14 cellular contexts compared by ENCODE assay signal in genomic region chr7:51029586-51030230, GRCh38.
DNase-seq lines count a peak whose midpoint lies in the region; TF ChIP-seq lines count a peak whose summit lies in the region.
"Had no signal": no experiment of that assay in that cellular context is flagged by ENCODE, and none has a peak within 500 bp of the region (broad histone marks: within the 10 kb centered on the region; RNA-seq: fewer than 3 reads in every experiment).

No MANE protein-coding gene starts in this region.

- no peaks in the 10 kb centered on the region for H3K27me3 ChIP-seq in ACC112 (ENCODE audit: insufficient read depth, low read length)
- H3K27me3 ChIP-seq: pancreas had no signal

- H3K27ac ChIP-seq in ACC112 (ENCODE audit: low read depth, low read length), result peak overlapping the region; percentile 70

- no peak for TF ChIP-seq CTCF in foreskin fibroblast (IDR thresholded peaks at IDR 0.05; ENCODE audit: low read depth, low read length)

- no peaks in the 10 kb centered on the region for H3K36me3 ChIP-seq in ACC112 (ENCODE audit: insufficient read depth, low read length)

- in situ Hi-C loops in KBM-7 (cut with MboI; ENCODE audit: low pct_unique_long_range_greater_than_20kb, low sequenced_read_pairs), result no loop called here

- no peaks in the 10 kb centered on the region for H3K79me2 ChIP-seq in ACC112 (ENCODE audit: control insufficient read depth, insufficient read depth, low read length, unreplicated experiment)

- H3K4me1 ChIP-seq in ACC112 (ENCODE audit: control insufficient read depth, insufficient read depth, low read length, unreplicated experiment), result peaks cover 51% of the 10 kb centered on the region

- DNase-seq in HCEC 1CT (peak; percentile 93), amniotic stem cell (lab: John Stamatoyannopoulos, UW) (peak; percentile 64), foreskin fibroblast (peak; percentile 82 to 83), NCI-H1048 (lab: John Stamatoyannopoulos, UW) (no peak), KBM-7 (no peak), iPS-NIHi7 (ENCODE audit: extremely low spot score) (no peak)
- DNase-seq in stimulated activated naive CD4-positive, alpha-beta T cell (lab: John Stamatoyannopoulos, UW), result no peak
- DNase-seq: activated T-cell treated with anti-CD3 and anti-CD28 coated beads, Interleukin-2, amount 50 U/mL, for 4 hours; aorta; DMS79; NK-92 treated with Interleukin-12 subunit alpha and Interleukin-12 subunit beta, amount 100 ng/mL, for 24 hours; pancreas had no signal

- H2AFZ ChIP-seq in ACC112 (ENCODE audit: low read length, unreplicated experiment), result no peak overlapping the region
- H2AFZ ChIP-seq: GM23338 had no signal

- H3K4me3 ChIP-seq in ACC112 (ENCODE audit: low read depth, low read length) (0 out of 2 replicates have a peak overlapping the region, but pooled peaks have one; percentile 16), foreskin fibroblast (ENCODE audit: low read depth in 1 of 2, low read length in 2 of 2) (no peak overlapping the region)
- H3K4me3 ChIP-seq: GM23338, pancreas had no signal

Comparison
In these comparisons a context has a peak if more than half of its experiments do, and no peak if none do; other contexts are left out.
1. DNase-seq: peak in HCEC 1CT (single experiment), amniotic stem cell (single experiment) and foreskin fibroblast (2 of 2); none in NCI-H1048 (single experiment), stimulated activated naive CD4-positive, alpha-beta T cell (0 of 6), KBM-7 (single experiment) and iPS-NIHi7 (single experiment).